9 cellular contexts compared by ENCODE assay signal in genomic region chr1:210239295-210240155, GRCh38. TPM values are rescaled to one million over a fixed set of nuclear protein-coding genes. Genes with fewer than 3 reads are reported as not detected.
DNase-seq lines count a peak whose midpoint lies in the region; ATAC-seq, FAIRE-seq and TF ChIP-seq lines count a peak whose summit lies in the region.
"Had no signal": no experiment of that assay in that cellular context is flagged by ENCODE, and none has a peak within 500 bp of the region (broad histone marks: within the 10 kb centered on the region; RNA-seq: fewer than 3 reads in every experiment).

No MANE protein-coding gene starts in this region.

- intact Hi-C loops in Caco-2 (cut with micrococcal nuclease; ENCODE audit: unreplicated experiment), result loop anchor here (1.0 kb wide), 2 partner anchors 72 to 96 kb away; no protein-coding TSS in a partner anchor

- no peak overlapping the region for H3K27ac ChIP-seq in H1 (ENCODE audit: low read depth, low read length)

- no TSS peak for BruUV-seq in Caco-2 (replicated peaks; lab: Mats Ljungman, UMichigan)

- H3K4me1 ChIP-seq in Caco-2 (no peaks in the 10 kb centered on the region), H1 (replicated peaks in 1 of 4; ENCODE audit: control insufficient read depth in 3 of 4, insufficient read depth in 4 of 4, low read length in 3 of 4) (peaks cover 0 to 14% (median 6%) of the 10 kb centered on the region in 4 experiments; a peak in 5 of 7 replicates)

- no peaks in the 10 kb centered on the region for H3K79me2 ChIP-seq in H1 (ENCODE audit: control insufficient read depth in 1 of 2, insufficient read depth in 2 of 2, low read length in 2 of 2)

- no peak overlapping the region for H2AFZ ChIP-seq in H1 (ENCODE audit: low read length)

- H4K20me1 ChIP-seq in H1 (replicated peaks in 1 of 2; ENCODE audit: control insufficient read depth in 1 of 2, insufficient read depth in 2 of 2, low read length in 2 of 2), result peaks cover 0 to under 1% of the 10 kb centered on the region in 2 experiments

- peaks cover 8% of the 10 kb centered on the region for H3K4me1 Mint-ChIP-seq in Caco-2 (ENCODE audit: low read depth, unreplicated experiment)
- H3K4me1 Mint-ChIP-seq in nephron, result peaks cover 63% of the 10 kb centered on the region

- no peak overlapping the region for H3K56ac ChIP-seq in H1 (replicated peaks; ENCODE audit: insufficient read length, low read depth, low read length)

- H2BK120ac ChIP-seq in H1 (replicated peaks; ENCODE audit: low read depth, low read length), result no peak overlapping the region

- H2AK5ac ChIP-seq in H1 (ENCODE audit: low read depth, low read length), result no peak overlapping the region

- no peaks in the 10 kb centered on the region for H3K9me3 Mint-ChIP-seq in Caco-2 (ENCODE audit: unreplicated experiment)
- no peaks in the 10 kb centered on the region for H3K9me3 Mint-ChIP-seq in nephron

- H3K36me3 Mint-ChIP-seq in Caco-2 (ENCODE audit: insufficient read depth, unreplicated experiment) (no peaks in the 10 kb centered on the region), nephron (ENCODE audit: low read depth) (peaks cover 15% of the 10 kb centered on the region)

- CTCF ChIA-PET in Caco-2 (lab: Charles Lee) (interaction anchor here (0.6 kb wide), 2 partner anchors 72 to 135 kb away, joined by 3 to 5 read pairs; no protein-coding TSS in a partner anchor), H1 (lab: Charles Lee; ENCODE audit: partially characterized antibody) (interaction anchor here (0.6 to 5.7 kb wide), 23 partner anchors 9 to 410 kb away, joined by 3 to 35 read pairs (median 5); no protein-coding TSS in a partner anchor)

- no peak overlapping the region for H4K91ac ChIP-seq in H1 (replicated peaks; ENCODE audit: insufficient read length, low read length)

- no peak overlapping the region for H3K4me3 Mint-ChIP-seq in Caco-2 (ENCODE audit: unreplicated experiment)
- H3K4me3 Mint-ChIP-seq in nephron, result peak overlapping the region; percentile 54 to 75 (median 67)

- no peak overlapping the region for H3K18ac ChIP-seq in H1 (ENCODE audit: extremely low read depth, low read length)

- H4K5ac ChIP-seq in H1 (ENCODE audit: insufficient read length, low read depth, low read length), result no peak overlapping the region

- H3K27ac Mint-ChIP-seq in Caco-2 (ENCODE audit: unreplicated experiment) (no peak overlapping the region), nephron (peak overlapping the region; percentile 71 to 96 (median 81))

- H3K4me3 ChIP-seq in Caco-2 (ENCODE audit: low read depth, low read length), result no peak overlapping the region
- H3K4me3 ChIP-seq in NB4 (ENCODE audit: low read depth, low read length), result no peak overlapping the region
- H3K4me3 ChIP-seq in H1 (ENCODE audit: extremely low read depth in 1 of 4, insufficient read depth in 2 of 4, low read depth in 3 of 4, low read length in 4 of 4), result no peak overlapping the region

- TF ChIP-seq POLR2A in NB4 (IDR thresholded peaks at IDR 0.05; ENCODE audit: extremely low read depth, insufficient read length) (no peak), H1 (IDR thresholded peaks at IDR 0.05; ENCODE audit: control extremely low read depth in 1 of 2, low read depth in 2 of 2, low read length in 2 of 2) (no peak)

- peak; percentile 86 for FAIRE-seq in H1 (lab: Jason Lieb, UNC)

- no peak overlapping the region for H3K9ac ChIP-seq in H1 (replicated peaks in 1 of 4; ENCODE audit: extremely low read depth in 1 of 4, low read depth in 3 of 4, low read length in 3 of 4)

- peak; percentile 49 to 57 for DNase-seq in Caco-2
- DNase-seq in NB4 (ENCODE audit: low read depth), result peak; percentile 15
- no peak for DNase-seq in H1 (ENCODE audit: low read depth in 1 of 2, low spot score in 2 of 2)
- DNase-seq in mesenteric fat pad (ENCODE audit: low spot score), result no peak
- DNase-seq: activated CD8-positive, alpha-beta memory T cell treated with anti-CD3 and anti-CD28 coated beads, Interleukin-2, amount 50 U/mL, for 48 hours had no signal

- TF ChIP-seq RAD21 in H1 (IDR thresholded peaks at IDR 0.05 in 1 of 2, conservative IDR thresholded peaks at IDR 0.05 in 1 of 2; ENCODE audit: low read depth in 2 of 2, low read length in 2 of 2), result peak; percentile 55 to 62

- no peak overlapping the region for H2BK5ac ChIP-seq in H1 (ENCODE audit: low read depth, low read length)

- H2BK20ac ChIP-seq in H1 (ENCODE audit: low read length), result no peak overlapping the region

- H4K8ac ChIP-seq in H1 (ENCODE audit: extremely low read depth, insufficient read depth, low read length), result no peak overlapping the region

- no peaks in the 10 kb centered on the region for H3K27me3 ChIP-seq in Caco-2 (replicated peaks; ENCODE audit: control insufficient read depth, insufficient read depth, low read length)
- H3K27me3 ChIP-seq in H1 (replicated peaks in 1 of 4; ENCODE audit: control insufficient read depth in 3 of 4, extremely low read depth in 1 of 4, insufficient read depth in 3 of 4, low read length in 3 of 4), result peaks cover 0 to 20% (median 6%) of the 10 kb centered on the region in 4 experiments; a peak in 4 of 7 replicates

- WGBS in H1 (ENCODE audit: extremely low coverage in 1 of 2, insufficient coverage in 1 of 2, insufficient read length in 1 of 2, insufficient replicate concordance in 2 of 2, low coverage in 1 of 2, low lambda C conversion rate in 2 of 2, missing lambda C conversion rate in 1 of 2), 2 experiments, result 81% methylated on average over 7 of the region's 7 CpGs; no CpG with 5 or more reads in 1 of the 2 experiments

- TF ChIP-seq CTCF in Caco-2 (IDR thresholded peaks at IDR 0.05; ENCODE audit: insufficient read depth in 1 of 2, low read depth in 1 of 2, low read length in 1 of 2, severe bottlenecking in 1 of 2, unreplicated experiment in 1 of 2) (peak; percentile 65 to 70), NB4 (IDR thresholded peaks at IDR 0.05; ENCODE audit: low read depth, low read length) (peak; percentile 23), H1 (IDR thresholded peaks at IDR 0.05; ENCODE audit: control extremely low read depth in 1 of 3, insufficient read depth in 1 of 3, low read depth in 1 of 3, low read length in 3 of 3) (peak; percentile 58 to 68 (median 60)), nephron (IDR thresholded peaks at IDR 0.05; ENCODE audit: unreplicated experiment in 3 of 3) (peak; percentile 45 to 52 (median 50))

- POLR2A ChIA-PET in Caco-2 (lab: Charles Lee), result no interaction called here
- POLR2A ChIA-PET in H1 (lab: Charles Lee; ENCODE audit: partially characterized antibody), result interaction anchor here (6.1 kb wide), 1 partner anchor 13 kb away, joined by 29 read pairs; no protein-coding TSS in a partner anchor

- H3K9me3 ChIP-seq in Caco-2, result no peaks in the 10 kb centered on the region
- no peaks in the 10 kb centered on the region for H3K9me3 ChIP-seq in H1 (ENCODE audit: insufficient read depth in 2 of 2, low read depth in 1 of 2, low read length in 1 of 2)

- no peaks in the 10 kb centered on the region; the same call in 1 of the 2 replicates for H3K23me2 ChIP-seq in H1 (ENCODE audit: low read depth, low read length)

- H3K79me1 ChIP-seq in H1 (ENCODE audit: low read depth, low read length), result no peaks in the 10 kb centered on the region

- no peak overlapping the region for H3K23ac ChIP-seq in H1 (ENCODE audit: insufficient read length)

- H2BK12ac ChIP-seq in H1 (ENCODE audit: low read depth, low read length), result no peak overlapping the region

- ATAC-seq in HG03175 (IDR thresholded peaks at IDR 0.05; ENCODE audit: unreplicated experiment) (no peak), GM19395 (IDR thresholded peaks at IDR 0.05; ENCODE audit: unreplicated experiment) (no peak), HG03460 (IDR thresholded peaks at IDR 0.05; ENCODE audit: unreplicated experiment) (no peak)

- no peak for TF ChIP-seq EP300 in H1 (IDR thresholded peaks at IDR 0.05; ENCODE audit: borderline replicate concordance in 1 of 2, low read depth in 2 of 2, low read length in 2 of 2)

- no peak overlapping the region for H3K4ac ChIP-seq in H1 (replicated peaks; ENCODE audit: insufficient read length, low read depth, low read length)

- H3K27me3 Mint-ChIP-seq in Caco-2 (ENCODE audit: insufficient read depth, unreplicated experiment) (no peaks in the 10 kb centered on the region), nephron (ENCODE audit: low read depth) (peaks cover 42% of the 10 kb centered on the region)

- H3K36me3 ChIP-seq in Caco-2 (ENCODE audit: control insufficient read depth, insufficient read depth, low read length) (no peaks in the 10 kb centered on the region), H1 (ENCODE audit: control insufficient read depth in 2 of 4, insufficient read depth in 4 of 4, low read length in 3 of 4) (no peaks in the 10 kb centered on the region)

- H3K14ac ChIP-seq in H1 (ENCODE audit: insufficient read length), result no peak overlapping the region

- no peak overlapping the region for H3K4me2 ChIP-seq in H1 (ENCODE audit: insufficient read depth in 1 of 2, low read depth in 2 of 2, low read length in 2 of 2)

- no peak overlapping the region for H2BK15ac ChIP-seq in H1 (ENCODE audit: low read length)

TF ChIP-seq in H1, 55 proteins besides CTCF, POLR2A, EP300 and RAD21 (continues in another document):
- TF ChIP-seq CHD2 (IDR thresholded peaks at IDR 0.05; ENCODE audit: low read length) (no peak), SP2 (IDR thresholded peaks at IDR 0.05; ENCODE audit: low read length) (no peak), RFX5 (IDR thresholded peaks at IDR 0.05; ENCODE audit: borderline replicate concordance, low read depth, low read length) (no peak), ZNF274 (IDR thresholded peaks at IDR 0.05; ENCODE audit: borderline replicate concordance, extremely low read depth, low read length) (no peak), SAP30 (IDR thresholded peaks at IDR 0.05; ENCODE audit: insufficient read depth, insufficient replicate concordance, low read length) (no peak), KDM1A (IDR thresholded peaks at IDR 0.05; ENCODE audit: borderline replicate concordance, low read length) (no peak), CBX8 (IDR thresholded peaks at IDR 0.05; ENCODE audit: borderline replicate concordance, low read depth, low read length) (no peak), POU5F1 (IDR thresholded peaks at IDR 0.05; ENCODE audit: low read depth, low read length) (no peak), CREB1 (IDR thresholded peaks at IDR 0.05) (no peak), BCL11A (IDR thresholded peaks at IDR 0.05; ENCODE audit: low read depth in 2 of 2, low read length in 2 of 2) (no peak), TBP (IDR thresholded peaks at IDR 0.05; ENCODE audit: low read depth, low read length) (no peak)

RNA-seq across cellular contexts. Expression of gene SERTAD4, which starts 6.9 kb away (rescaled TPM):
- total RNA-seq in Caco-2 (2022) (2.8 and 3.6 TPM in 2 replicates), mesenteric fat pad (3.9 TPM)
- total RNA-seq in H1 (2021; fragmentation: NEBNext Ultra II Directional; extraction: Animal tissue kit (Norgen Biotek cat#: 25700)), result 3.2 and 3.3 TPM in 2 replicates
- 0.54 and 0.80 TPM in 2 replicates for polyA plus RNA-seq in H1 (2011; rRNA removed)
- polyA plus RNA-seq in H1 (2011; cell fraction: cytosol; rRNA removed), result 0.63 TPM
- polyA plus RNA-seq in H1 (2011; cell fraction: nucleus; rRNA removed), result 1.2 TPM
- polyA plus RNA-seq in H1 (2012, experiment 1 of 2), result 0.92 to 1.7 TPM (median 1.5 TPM) in 4 replicates
- polyA plus RNA-seq in H1 (2012, experiment 2 of 2), result 0.21 TPM
- polyA plus RNA-seq in H1 (2013, experiment 1 of 2), result 3.9 TPM
- 4.0 TPM for polyA plus RNA-seq in H1 (2013, experiment 2 of 2)
- 0.85 and 1.2 TPM in 2 replicates for polyA minus RNA-seq in H1 (2011; rRNA and poly(A)+ RNA removed)
- 0.51 TPM for polyA minus RNA-seq in H1 (2011; cell fraction: cytosol; rRNA and poly(A)+ RNA removed)
- 2.9 TPM for polyA minus RNA-seq in H1 (2011; cell fraction: nucleus; rRNA and poly(A)+ RNA removed)

Comparison
In these comparisons a context has a peak if more than half of its experiments do, and no peak if none do; other contexts are left out.
1. DNase-seq: peak in Caco-2 (2 of 2) and NB4 (single experiment); none in H1 (0 of 2) and mesenteric fat pad (single experiment).
2. Peak in every context shown above with its lines, with median percentiles within 50 percentile points of each other: CTCF ChIP-seq.